18 cellular contexts compared by ENCODE assay signal in the genomic region with DNA sequence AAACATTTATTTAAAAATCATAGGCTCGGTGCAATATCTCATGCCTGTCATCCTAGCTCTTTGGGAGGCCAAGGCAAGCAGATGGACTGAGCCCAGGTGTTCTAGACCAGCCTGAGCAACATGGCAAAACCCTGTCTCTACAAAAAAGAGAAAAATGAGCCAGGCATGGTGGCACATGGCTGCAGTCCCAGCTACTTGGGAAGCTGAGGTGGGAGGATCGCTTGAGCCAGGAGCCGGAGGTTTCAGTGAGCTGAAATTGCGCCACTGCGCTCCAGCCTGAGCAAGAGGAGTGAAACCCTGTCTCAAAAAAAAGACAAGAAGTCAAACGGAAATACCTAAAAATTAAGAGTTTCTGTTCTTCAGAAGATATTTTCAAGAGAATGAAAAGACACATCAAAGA.
DNase-seq lines count a peak whose midpoint lies in the region; TF ChIP-seq lines count a peak whose summit lies in the region.
"Had no signal": no experiment of that assay in that cellular context is flagged by ENCODE, and none has a peak within 500 bp of the region (broad histone marks: within the 10 kb centered on the region; RNA-seq: fewer than 3 reads in every experiment).

No MANE protein-coding gene starts in this region.

- H2BK120ac ChIP-seq in trophoblast cell (ENCODE audit: insufficient read depth, low read length, poor library complexity): no peak overlapping the region

- H3K79me1 ChIP-seq in trophoblast cell (ENCODE audit: low read length): no peaks in the 10 kb centered on the region

- H3K4me3 Mint-ChIP-seq in type B pancreatic cell: no peak overlapping the region
- H3K4me3 Mint-ChIP-seq: B cell; CD4-positive, alpha-beta T cell; CD8-positive, alpha-beta T cell had no signal

- H3K4me1 ChIP-seq in trophoblast cell (ENCODE audit: control insufficient read depth in 1 of 2, insufficient read depth in 2 of 2, low read length in 2 of 2): no peaks in the 10 kb centered on the region
- H3K4me1 ChIP-seq: A549, Caco-2 had no signal

- H3K9me3 Mint-ChIP-seq in type B pancreatic cell: peaks cover 11% of the 10 kb centered on the region

- no peak overlapping the region for H2AFZ ChIP-seq in trophoblast cell (ENCODE audit: insufficient read depth, low read length, poor library complexity)

- no peak overlapping the region for H3K27ac ChIP-seq in trophoblast cell (ENCODE audit: low read depth, low read length)
- H3K27ac ChIP-seq: 22Rv1; A549; BLaER1 treated with 17β-estradiol and CSF1 and Interleukin-3, amounts not matched to agents 10 nM and 100 nM; C4-2B had no signal

- H4K91ac ChIP-seq in trophoblast cell (ENCODE audit: low read depth, low read length): no peak overlapping the region

- H3K27me3 Mint-ChIP-seq in type B pancreatic cell: no peaks in the 10 kb centered on the region
- H3K27me3 Mint-ChIP-seq: B cell; CD4-positive, alpha-beta T cell had no signal

- no peak overlapping the region for H4K12ac ChIP-seq in trophoblast cell (ENCODE audit: low read depth, low read length)

- no CpG with 5 or more reads among the region's 6 CpGs for WGBS in trophoblast cell (ENCODE audit: extremely low coverage, insufficient coverage, insufficient read length)

- H3K27me3 ChIP-seq in trophoblast cell (ENCODE audit: insufficient read depth, low read length): no peaks in the 10 kb centered on the region
- H3K27me3 ChIP-seq: BLaER1 treated with 17β-estradiol and CSF1 and Interleukin-3, amounts not matched to agents 10 nM and 100 nM had no signal

- no peak overlapping the region for H3K9ac ChIP-seq in trophoblast cell (ENCODE audit: low read length)
- H3K9ac ChIP-seq: BLaER1 treated with 17β-estradiol and CSF1 and Interleukin-3, amounts not matched to agents 10 nM and 100 nM had no signal

- H3K36me3 ChIP-seq in trophoblast cell (ENCODE audit: control insufficient read depth in 1 of 2, insufficient read depth in 2 of 2, low read length in 2 of 2): no peaks in the 10 kb centered on the region
- H3K36me3 ChIP-seq: BLaER1 treated with 17β-estradiol and CSF1 and Interleukin-3, amounts not matched to agents 10 nM and 100 nM had no signal

- DNase-seq in G401 (ENCODE audit: low spot score): peak; percentile 93
- DNase-seq in cerebellar nuclear complex (lab: John Stamatoyannopoulos, UW): peak; percentile 43 to 57
- DNase-seq in pons (ENCODE audit: low spot score): peak; percentile 3
- no peak for DNase-seq in type B pancreatic cell (ENCODE audit: extremely low spot score, unreplicated experiment)
- DNase-seq in trophoblast cell: no peak
- DNase-seq: AML-193; Caco-2; Calu3; CD4-positive, alpha-beta T cell; CD8-positive, alpha-beta T cell; DMS79 treated with DMSO at 0.1 percent for 48 hours; GDM1 had no signal

- H3K36me3 Mint-ChIP-seq in type B pancreatic cell: no peaks in the 10 kb centered on the region
- H3K36me3 Mint-ChIP-seq: CD8-positive, alpha-beta T cell had no signal

- no peak overlapping the region for H4K8ac ChIP-seq in trophoblast cell (ENCODE audit: low read depth, low read length)

- no peak overlapping the region for H3K14ac ChIP-seq in trophoblast cell (ENCODE audit: low read length)

- no peak overlapping the region for H2BK5ac ChIP-seq in trophoblast cell (ENCODE audit: low read depth, low read length, poor library complexity)

- H2BK12ac ChIP-seq in trophoblast cell (ENCODE audit: low read length): no peak overlapping the region

- TF ChIP-seq CTCF in type B pancreatic cell (conservative IDR thresholded peaks at IDR 0.05): no peak

- H2AK5ac ChIP-seq in trophoblast cell (ENCODE audit: low read length): no peak overlapping the region

- in situ Hi-C loops in G401 (cut with HindIII; ENCODE audit: low sequenced_read_pairs): no loop called here

- H3K23ac ChIP-seq in trophoblast cell (ENCODE audit: low read length): no peak overlapping the region

- H3K18ac ChIP-seq in trophoblast cell (ENCODE audit: low read length): no peak overlapping the region

- H3K4me1 Mint-ChIP-seq in type B pancreatic cell (ENCODE audit: unreplicated experiment): no peaks in the 10 kb centered on the region
- H3K4me1 Mint-ChIP-seq: B cell had no signal

- no peak overlapping the region for H3K4ac ChIP-seq in trophoblast cell (ENCODE audit: low read depth, low read length)

- H3K4me2 ChIP-seq in trophoblast cell (ENCODE audit: low read length): no peak overlapping the region
- H3K4me2 ChIP-seq: A549; BLaER1 treated with 17β-estradiol and CSF1 and Interleukin-3, amounts not matched to agents 10 nM and 100 nM had no signal

- no peak overlapping the region for H3K27ac Mint-ChIP-seq in type B pancreatic cell
- H3K27ac Mint-ChIP-seq: B cell; CD4-positive, alpha-beta T cell; CD8-positive, alpha-beta T cell had no signal

- no peak overlapping the region for H3K4me3 ChIP-seq in trophoblast cell (ENCODE audit: low read depth, low read length)
- H3K4me3 ChIP-seq: A549; BLaER1 treated with 17β-estradiol and CSF1 and Interleukin-3, amounts not matched to agents 10 nM and 100 nM; GM12878 had no signal

- H3K79me2 ChIP-seq in trophoblast cell (ENCODE audit: control insufficient read depth, insufficient read depth, low read length, poor library complexity): no peaks in the 10 kb centered on the region

- H3K9me3 ChIP-seq in trophoblast cell (ENCODE audit: insufficient read depth, low read depth, low read length): no peaks in the 10 kb centered on the region

Comparison
In these comparisons a context has a peak if more than half of its experiments do, and no peak if none do; other contexts are left out.
1. DNase-seq: peak in G401 (single experiment), cerebellar nuclear complex (2 of 2) and pons (single experiment); none in type B pancreatic cell (single experiment) and trophoblast cell (0 of 2).